Comparison of ENCODE assay signal across 8 cellular contexts in the genomic region with DNA sequence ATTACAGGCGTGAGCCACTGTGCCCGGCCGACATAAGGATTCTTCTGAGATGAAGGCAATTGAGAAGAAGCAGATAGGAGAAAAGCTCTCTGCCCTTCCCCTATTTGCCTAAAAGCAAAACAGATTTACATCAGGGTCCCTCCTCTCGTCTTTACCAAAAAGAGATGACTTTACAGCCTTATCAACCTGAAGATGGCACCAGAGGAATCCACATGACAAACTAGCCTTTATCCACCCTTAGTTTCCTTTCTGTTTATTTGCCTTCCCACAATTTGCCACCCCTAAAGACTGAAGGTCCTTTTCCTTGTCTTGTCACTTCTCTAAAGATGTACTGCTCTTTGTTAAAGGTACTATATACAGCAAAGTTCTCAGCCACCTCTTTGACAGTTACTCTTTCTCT.
A peak's percentile ranks its signal among the peaks of the same experiment; 100 is the strongest.
DNase-seq lines count a peak whose midpoint lies in the region; ATAC-seq and TF ChIP-seq lines count a peak whose summit lies in the region.

No MANE protein-coding gene starts in this region.

- H3K27ac ChIP-seq in ovary, result no peak overlapping the region

- intact Hi-C loops in ovary (cut with DNase I), result no loop called here

- no peak overlapping the region for H3K4me3 ChIP-seq in AG10803 (ENCODE audit: low read length)
- H3K4me3 ChIP-seq in NT2/D1 (ENCODE audit: insufficient read length, low read depth), result no peak overlapping the region
- no peak overlapping the region for H3K4me3 ChIP-seq in ovary

- TF ChIP-seq POLR2A in ovary (IDR thresholded peaks at IDR 0.05), result no peak

- DNase-seq in AG10803 (ENCODE audit: low read depth) (peak; percentile 13), NT2/D1 (ENCODE audit: low read depth, low spot score) (peak; percentile 60), germinal center (ENCODE audit: low spot score) (peak; percentile 22), KG1 (lab: John Stamatoyannopoulos, UW) (no peak), ovary (no peak)
- no peak for DNase-seq in activated CD8-positive, alpha-beta memory T cell treated with anti-CD3 and anti-CD28 coated beads, Interleukin-2, amount 50 U/mL, for 48 hours

- H3K4me1 ChIP-seq in NT2/D1 (ENCODE audit: insufficient read depth, insufficient read length) (no peaks in the 10 kb centered on the region), ovary (ENCODE audit: insufficient read depth) (no peaks in the 10 kb centered on the region)

- no peak overlapping the region for H3K9ac ChIP-seq in NT2/D1 (ENCODE audit: insufficient read length, low read depth)

- peak; percentile 39; the same call in 1 of the 2 replicates for TF ChIP-seq CTCF in AG10803 (conservative IDR thresholded peaks at IDR 0.05; ENCODE audit: low read length)
- TF ChIP-seq CTCF in ovary (IDR thresholded peaks at IDR 0.05), result no peak

- 47 to 59% (median 49%) methylated on average over 4 of the region's 4 CpGs for WGBS in ovary, 3 donors

- no peak for TF ChIP-seq EP300 in ovary (IDR thresholded peaks at IDR 0.05)

- H3K36me3 ChIP-seq in NT2/D1 (ENCODE audit: insufficient read depth, insufficient read length, low read length) (no peaks in the 10 kb centered on the region), ovary (no peaks in the 10 kb centered on the region)

- ATAC-seq in GM18867 (IDR thresholded peaks at IDR 0.05; ENCODE audit: unreplicated experiment) (peak; percentile 72), HG03571 (IDR thresholded peaks at IDR 0.05; ENCODE audit: unreplicated experiment) (no peak)

- no peaks in the 10 kb centered on the region for H3K27me3 ChIP-seq in NT2/D1 (ENCODE audit: insufficient read depth, insufficient read length)
- H3K27me3 ChIP-seq in ovary, result no peaks in the 10 kb centered on the region

- peaks cover 34% of the 10 kb centered on the region for H3K9me3 ChIP-seq in NT2/D1 (ENCODE audit: insufficient read depth, low read length)
- no peaks in the 10 kb centered on the region for H3K9me3 ChIP-seq in ovary

Comparison
In these comparisons a context has a peak if more than half of its experiments do, and no peak if none do; other contexts are left out.
1. DNase-seq: peak in AG10803 (single experiment), NT2/D1 (single experiment) and germinal center (single experiment); none in KG1 (single experiment), ovary (0 of 5) and activated CD8-positive, alpha-beta memory T cell treated with anti-CD3 and anti-CD28 coated beads, Interleukin-2, amount 50 U/mL, for 48 hours (single experiment).